Comparison of ENCODE assay signal across 8 cellular contexts in the genomic region with DNA sequence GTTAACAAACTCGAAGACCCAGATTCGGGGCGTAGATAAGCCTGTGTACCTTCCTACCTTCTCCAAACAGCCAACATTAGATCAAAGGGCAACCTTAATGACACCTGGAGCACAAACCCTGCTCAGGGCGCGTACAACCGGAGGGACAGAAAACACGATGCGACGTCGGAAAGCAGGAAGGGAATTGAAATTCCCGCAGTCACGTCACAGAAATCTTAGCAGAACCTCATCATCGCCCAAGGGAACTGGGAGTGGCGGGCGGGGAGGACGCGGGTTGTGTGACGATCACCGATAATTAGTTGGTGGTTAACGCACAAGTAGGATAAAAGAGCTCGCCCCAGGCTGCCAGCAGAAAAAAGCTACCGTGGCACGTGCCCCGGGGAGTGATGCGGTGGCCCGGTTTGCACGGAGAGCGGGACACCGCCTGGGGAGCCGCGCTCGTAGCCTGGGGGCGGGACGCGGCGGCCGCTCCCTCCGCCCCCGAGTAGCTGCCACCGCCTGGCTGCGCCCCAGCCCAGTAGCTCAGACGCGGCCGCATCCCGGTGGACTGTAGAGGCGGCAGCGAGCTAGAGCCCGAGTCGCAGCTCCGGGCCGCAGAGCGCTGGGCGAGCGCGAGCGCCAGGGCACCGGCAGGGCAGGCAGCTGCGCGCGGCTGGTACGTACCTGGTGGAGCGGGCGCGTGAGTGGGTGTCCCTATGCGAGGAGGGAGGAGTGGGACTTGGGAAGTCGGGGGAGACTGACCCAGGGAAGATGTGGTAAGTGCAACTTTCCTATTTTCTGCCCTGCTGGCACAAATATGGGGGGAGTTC. TPM values are rescaled to one million over a fixed set of nuclear protein-coding genes. Genes with fewer than 3 reads are reported as not detected.
DNase-seq lines count a peak whose midpoint lies in the region; ATAC-seq and TF ChIP-seq lines count a peak whose summit lies in the region.

A gene with protein sequence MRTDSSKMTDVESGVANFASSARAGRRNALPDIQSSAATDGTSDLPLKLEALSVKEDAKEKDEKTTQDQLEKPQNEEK (plus strand): TSS at position 525 of the 809 bp plus-strand sequence. CDS start 107,390 bp downstream, outside the sequence.

- H3K27ac ChIP-seq in RWPE1 (no peak within 1 kb of the TSS), uterus (no peak within 1 kb of the TSS)

- H3K36me3 ChIP-seq in H7 (replicated peaks; ENCODE audit: control insufficient read depth, insufficient read depth, low read length) (no peaks in the 10 kb centered on the region; the same call in 1 of the 2 replicates), uterus (no peaks in the 10 kb centered on the region)

- H3K27me3 Mint-ChIP-seq in activated naive CD8-positive, alpha-beta T cell treated with anti-CD3 and anti-CD28 coated beads, Interleukin-2, amount 10 ng/mL, durations not matched to agents 7 days and 5 days = peaks cover 35% of the 10 kb centered on the region

- intact Hi-C loops in Right ventricle myocardium superior (cut with DNase I) = no loop called here
- intact Hi-C loops in uterus (cut with DNase I; ENCODE audit: low total_unique reads) = no loop called here

- peaks cover 12% of the 10 kb centered on the region for H3K4me1 Mint-ChIP-seq in activated naive CD8-positive, alpha-beta T cell treated with anti-CD3 and anti-CD28 coated beads, Interleukin-2, amount 10 ng/mL, durations not matched to agents 7 days and 5 days

- H3K27ac Mint-ChIP-seq in activated naive CD8-positive, alpha-beta T cell treated with anti-CD3 and anti-CD28 coated beads, Interleukin-2, amount 10 ng/mL, durations not matched to agents 7 days and 5 days = peak within 1 kb of the TSS; percentile 2

- TF ChIP-seq CTCF in LNCAP (IDR thresholded peaks at IDR 0.05) (peak; percentile 45), RWPE1 (conservative IDR thresholded peaks at IDR 0.05; ENCODE audit: low read depth) (peak; percentile 43), omental fat pad (IDR thresholded peaks at IDR 0.05) (no peak), uterus (IDR thresholded peaks at IDR 0.05) (peak in 1 of 4 experiments; percentile 25)

- H3K9me3 Mint-ChIP-seq in activated naive CD8-positive, alpha-beta T cell treated with anti-CD3 and anti-CD28 coated beads, Interleukin-2, amount 10 ng/mL, durations not matched to agents 7 days and 5 days = no peaks in the 10 kb centered on the region

- H3K36me3 Mint-ChIP-seq in activated naive CD8-positive, alpha-beta T cell treated with anti-CD3 and anti-CD28 coated beads, Interleukin-2, amount 10 ng/mL, durations not matched to agents 7 days and 5 days = no peaks in the 10 kb centered on the region

- peak within 1 kb of the TSS; percentile 93 for H3K4me3 Mint-ChIP-seq in activated naive CD8-positive, alpha-beta T cell treated with anti-CD3 and anti-CD28 coated beads, Interleukin-2, amount 10 ng/mL, durations not matched to agents 7 days and 5 days

- peaks cover 0 to 6% of the 10 kb centered on the region in 2 donors for H3K4me1 ChIP-seq in uterus

- no peak for TF ChIP-seq POLR2A in uterus (IDR thresholded peaks at IDR 0.05)

- CTCF ChIA-PET in RWPE1 (lab: Yijun Ruan, JAX) = interaction anchor here (0.5 to 1.5 kb wide), 10 partner anchors 9 to 309 kb away, joined by 3 to 4 read pairs (median 4); no protein-coding TSS in a partner anchor

- ATAC-seq in activated naive CD8-positive, alpha-beta T cell treated with anti-CD3 and anti-CD28 coated beads, Interleukin-2, amount 10 ng/mL, durations not matched to agents 7 days and 5 days (ENCODE audit: low read depth) = peak; percentile 95
- peak; percentile 99 for ATAC-seq in Right ventricle myocardium superior (ENCODE audit: poor library complexity)
- ATAC-seq in omental fat pad (ENCODE audit: low FRiP score) = peak; percentile 76

- no peaks in the 10 kb centered on the region for H3K9me3 ChIP-seq in uterus

- POLR2A ChIA-PET in RWPE1 (lab: Yijun Ruan, JAX; ENCODE audit: low non-redundant PET) = no interaction called here
- POLR2A ChIA-PET in activated naive CD8-positive, alpha-beta T cell treated with anti-CD3 and anti-CD28 coated beads, Interleukin-2, amount 10 ng/mL, durations not matched to agents 7 days and 5 days (lab: Charles Lee) = no interaction called here

- H3K27me3 ChIP-seq in H7 (ENCODE audit: control insufficient read depth, insufficient read depth, low read length) (peaks cover 11% of the 10 kb centered on the region), uterus (peaks cover 0 to 10% of the 10 kb centered on the region in 2 donors)

- peak; percentile 87 for DNase-seq in GM03348 (ENCODE audit: low spot score)
- peak; percentile 90 for DNase-seq in H7
- DNase-seq in RWPE1 (ENCODE audit: low spot score) = peak; percentile 77
- peak; percentile 67 for DNase-seq in activated naive CD8-positive, alpha-beta T cell treated with anti-CD3 and anti-CD28 coated beads, Interleukin-2, amount 10 ng/mL, durations not matched to agents 7 days and 5 days
- DNase-seq in Right ventricle myocardium superior = peak; percentile 78
- peak; percentile 24 for DNase-seq in omental fat pad (ENCODE audit: low spot score)
- DNase-seq in uterus = peak in 1 of 2 donors; percentile 31

- H3K4me3 ChIP-seq in H7 (ENCODE audit: insufficient read depth, low read depth, low read length) (peak within 1 kb of the TSS; percentile 48), uterus (peak within 1 kb of the TSS; percentile 13 to 32)

RNA-seq across cellular contexts. Expression of the gene that starts here (rescaled TPM):
- 62.9 and 64.9 TPM in 2 replicates for total RNA-seq in H7 (2014; rRNA removed; shearing (Covaris generic))
- 1 to 10 TPM in 1 of 2 experiments, under 1 TPM in 1; 0.78 to 1.3 TPM for total RNA-seq in activated naive CD8-positive, alpha-beta T cell treated with anti-CD3 and anti-CD28 coated beads, Interleukin-2, amount 10 ng/mL, durations not matched to agents 7 days and 5 days
- 0.22 TPM for total RNA-seq in Right ventricle myocardium superior
- 1 to 10 TPM; 1.1 to 9.8 (median 4.5) TPM for total RNA-seq in omental fat pad
- total RNA-seq in uterus = 1 to 10 TPM in 1 of 4 donors, under 1 TPM in 2, not detected in 1; 0.43 to 5.2 (median 0.59) TPM

Comparison
In these comparisons a context has a peak if more than half of its experiments do, and no peak if none do; other contexts are left out.
1. Peak in DNase-seq and ATAC-seq in Right ventricle myocardium superior; RNA of the gene not detected or under 1 TPM.
2. CTCF ChIP-seq: peak in LNCAP (single experiment) and RWPE1 (single experiment); none in omental fat pad (0 of 3).
3. Peak in every context shown above with its lines, with median percentiles within 50 percentile points of each other: ATAC-seq.